Comparison of ENCODE assay signal across 8 cellular contexts in genomic region chr3:122576174-122576940, GRCh38. TPM values are rescaled to one million over a fixed set of nuclear protein-coding genes. Genes with fewer than 3 reads are reported as not detected.
A peak's percentile ranks its signal among the peaks of the same experiment; 100 is the strongest.
DNase-seq lines count a peak whose midpoint lies in the region; ATAC-seq and TF ChIP-seq lines count a peak whose summit lies in the region.

No MANE protein-coding gene starts in this region.

- H3K36me3 ChIP-seq in OCI-LY7 (ENCODE audit: insufficient read depth, low read length): no peaks in the 10 kb centered on the region; the same call in 1 of the 2 replicates
- peaks cover 3 to 22% of the 10 kb centered on the region in 2 experiments for H3K36me3 ChIP-seq in mesenchymal stem cell (ENCODE audit: control insufficient read depth in 1 of 2, insufficient read depth in 2 of 2, low read depth in 1 of 2, low read length in 2 of 2)

- H3K4ac ChIP-seq in mesenchymal stem cell (ENCODE audit: low read depth in 1 of 2, low read length in 2 of 2): no peak overlapping the region

- H3K4me1 ChIP-seq in OCI-LY7 (ENCODE audit: insufficient read depth, low read length, poor library complexity, severe bottlenecking) (peaks cover 72% of the 10 kb centered on the region), mesenchymal stem cell (ENCODE audit: control insufficient read depth, insufficient read depth, low read depth, low read length) (peaks cover 8% of the 10 kb centered on the region)

- H3K79me1 ChIP-seq in mesenchymal stem cell (replicated peaks; ENCODE audit: low read length, poor library complexity, severe bottlenecking): no peaks in the 10 kb centered on the region

- no peak overlapping the region for H3K18ac ChIP-seq in mesenchymal stem cell (ENCODE audit: low read depth in 1 of 2, low read length in 2 of 2)

- H3K9me2 ChIP-seq in OCI-LY7 (ENCODE audit: insufficient read depth, low read length): no peaks in the 10 kb centered on the region

- H4K8ac ChIP-seq in mesenchymal stem cell (ENCODE audit: low read length): no peak overlapping the region

- H3K4me3 ChIP-seq in OCI-LY7 (ENCODE audit: low read depth, low read length, poor library complexity, severe bottlenecking) (peak overlapping the region; percentile 55), mesenchymal stem cell (ENCODE audit: insufficient read depth in 1 of 2, low read depth in 1 of 2, low read length in 2 of 2) (no peak overlapping the region)

- peak overlapping the region; percentile 89 for H3K4me2 ChIP-seq in OCI-LY7 (ENCODE audit: low read length)
- H3K4me2 ChIP-seq in mesenchymal stem cell (ENCODE audit: low read length, poor library complexity, severe bottlenecking): no peak overlapping the region

- H3K27ac ChIP-seq in OCI-LY7 (ENCODE audit: low read depth, low read length, poor library complexity, severe bottlenecking) (peak overlapping the region; percentile 89), mesenchymal stem cell (ENCODE audit: low read length, poor library complexity, severe bottlenecking) (no peak overlapping the region)

- DNase-seq in OCI-LY7 (ENCODE audit: low spot score) (peak; percentile 96), mesenchymal stem cell (peak; percentile 19), SHP77 (lab: John Stamatoyannopoulos, UW) (no peak), DMS53 treated with DMSO at 0.1 percent for 48 hours (lab: John Stamatoyannopoulos, UW; ENCODE audit: unreplicated experiment) (no peak), superior temporal gyrus (ENCODE audit: extremely low spot score) (no peak), NCI-H1694 treated with DMSO at 0.1 percent for 48 hours (lab: John Stamatoyannopoulos, UW) (no peak)

- H2AFZ ChIP-seq in OCI-LY7 (ENCODE audit: low read length) (peak overlapping the region; percentile 55), mesenchymal stem cell (ENCODE audit: low read depth, low read length) (no peak overlapping the region)

- H3K23ac ChIP-seq in mesenchymal stem cell (ENCODE audit: low read length in 2 of 2): no peak overlapping the region

- H2BK120ac ChIP-seq in mesenchymal stem cell (ENCODE audit: low read depth, low read length): no peak overlapping the region

- no peak overlapping the region for H3K14ac ChIP-seq in mesenchymal stem cell (ENCODE audit: low read length in 2 of 2)

- CTCF ChIA-PET in OCI-LY7 (lab: Charles Lee; ENCODE audit: unreplicated experiment): no interaction called here

- no peak overlapping the region for H3K9ac ChIP-seq in mesenchymal stem cell (ENCODE audit: low read length)

- H4K91ac ChIP-seq in mesenchymal stem cell (ENCODE audit: low read length): no peak overlapping the region

- TF ChIP-seq CTCF in OCI-LY7 (conservative IDR thresholded peaks at IDR 0.05; ENCODE audit: low read length): no peak

- POLR2A ChIA-PET in OCI-LY7 (lab: Charles Lee): interaction anchor here (0.6 to 1.0 kb wide), 5 partner anchors 44 to 194 kb away, joined by 3 to 4 read pairs (median 3); partner anchors contain the start of genes MIX23 and WDR5B

- no peaks in the 10 kb centered on the region for H3K79me2 ChIP-seq in OCI-LY7 (ENCODE audit: insufficient read depth, low read depth, low read length)

- 77% methylated on average over 5 of the region's 8 CpGs for WGBS in mesenchymal stem cell

- H4K20me1 ChIP-seq in OCI-LY7 (ENCODE audit: insufficient read depth, low read length): no peaks in the 10 kb centered on the region

- intact Hi-C loops in OCI-LY7 (cut with micrococcal nuclease; ENCODE audit: unreplicated experiment): no loop called here

- H2AK5ac ChIP-seq in mesenchymal stem cell (ENCODE audit: low read length, severe bottlenecking): no peak overlapping the region

- peaks cover 8% of the 10 kb centered on the region for H3K9me3 ChIP-seq in OCI-LY7 (ENCODE audit: low read length)
- H3K9me3 ChIP-seq in mesenchymal stem cell (ENCODE audit: control insufficient read depth, low read length): peaks cover 8% of the 10 kb centered on the region

- ATAC-seq in GM18861 (IDR thresholded peaks at IDR 0.05; ENCODE audit: unreplicated experiment): peak; percentile 81
- ATAC-seq in HG02588 (IDR thresholded peaks at IDR 0.05; ENCODE audit: unreplicated experiment): peak; percentile 78

- no peak overlapping the region for H2BK15ac ChIP-seq in mesenchymal stem cell (ENCODE audit: low read depth, poor library complexity, severe bottlenecking)

- H3K27me3 ChIP-seq in mesenchymal stem cell (ENCODE audit: control insufficient read depth in 1 of 2, insufficient read depth in 1 of 2, low read length in 2 of 2): no peaks in the 10 kb centered on the region

- no peak overlapping the region for H2BK5ac ChIP-seq in mesenchymal stem cell (ENCODE audit: low read depth, low read length, poor library complexity, severe bottlenecking)

- peak overlapping the region in 1 of 2 experiments; percentile 37 for H2BK12ac ChIP-seq in mesenchymal stem cell (ENCODE audit: low read length in 2 of 2)

- BruUV-seq in OCI-LY7 (replicated peaks; lab: Mats Ljungman, UMichigan): no TSS peak

RNA-seq across cellular contexts. Expression of gene PARP15, which starts 1.1 kb away (rescaled TPM):
- total RNA-seq in OCI-LY7 (2014; rRNA removed; shearing (Covaris generic)): 3.3 and 3.4 TPM in 2 replicates
- 0.70 and 0.81 TPM in 2 replicates for total RNA-seq in OCI-LY7 (2022)
- polyA plus RNA-seq in mesenchymal stem cell (2013, experiment 1 of 2): 0.36 TPM
- 0.25 TPM for polyA plus RNA-seq in mesenchymal stem cell (2013, experiment 2 of 2)

RNA-seq across cellular contexts. Expression of gene DTX3L, which starts 12.2 kb away (rescaled TPM):
- 1.5 and 2.2 TPM in 2 replicates for total RNA-seq in OCI-LY7 (2014; rRNA removed; shearing (Covaris generic))
- 0.94 and 1.3 TPM in 2 replicates for total RNA-seq in OCI-LY7 (2022)
- 17.9 TPM for polyA plus RNA-seq in mesenchymal stem cell (2013, experiment 1 of 2)
- 17.5 TPM for polyA plus RNA-seq in mesenchymal stem cell (2013, experiment 2 of 2)

RNA-seq across cellular contexts. Expression of gene PARP9, which starts 12.3 kb away (rescaled TPM):
- 1.4 TPM in 2 replicates for total RNA-seq in OCI-LY7 (2014; rRNA removed; shearing (Covaris generic))
- total RNA-seq in OCI-LY7 (2022): 0.57 and 0.65 TPM in 2 replicates
- polyA plus RNA-seq in mesenchymal stem cell (2013, experiment 1 of 2): 16.3 TPM
- 16.5 TPM for polyA plus RNA-seq in mesenchymal stem cell (2013, experiment 2 of 2)

Comparison
In these comparisons a context has a peak if more than half of its experiments do, and no peak if none do; other contexts are left out.
1. DNase-seq: peak in OCI-LY7 (single experiment) and mesenchymal stem cell (single experiment); none in SHP77 (0 of 2), DMS53 treated with DMSO at 0.1 percent for 48 hours (single experiment), superior temporal gyrus (single experiment) and NCI-H1694 treated with DMSO at 0.1 percent for 48 hours (single experiment).